22 cellular contexts compared by ENCODE assay signal in genomic region chr4:154123897-154124296, GRCh38.
DNase-seq lines count a peak whose midpoint lies in the region; ATAC-seq, FAIRE-seq and TF ChIP-seq lines count a peak whose summit lies in the region.
"Had no signal": no experiment of that assay in that cellular context is flagged by ENCODE, and none has a peak within 500 bp of the region (broad histone marks: within the 10 kb centered on the region; RNA-seq: fewer than 3 reads in every experiment).

No MANE protein-coding gene starts in this region.

- no peak for TF ChIP-seq CTCF in astrocyte (IDR thresholded peaks at IDR 0.05; ENCODE audit: insufficient read depth, low read depth, low read length)
- TF ChIP-seq CTCF in osteocyte (IDR thresholded peaks at IDR 0.05), result no peak

- 97 to 100% methylated on average over 3 of the region's 3 CpGs for WGBS in GM23248 (ENCODE audit: low coverage in 1 of 2, low lambda C conversion rate in 2 of 2, missing lambda C conversion rate in 2 of 2), 2 experiments

- 0 out of 2 replicates have a peak, but pooled peaks cover 11% of the 10 kb centered on the region for H3F3A ChIP-seq in GM23248 (ENCODE audit: insufficient read depth)

- H3K36me3 Mint-ChIP-seq in astrocyte (ENCODE audit: low read depth, unreplicated experiment), result peaks cover 4% of the 10 kb centered on the region
- peaks cover 9% of the 10 kb centered on the region for H3K36me3 Mint-ChIP-seq in osteocyte (ENCODE audit: unreplicated experiment)

- FAIRE-seq in astrocyte (lab: Jason Lieb, UNC), result no peak
- FAIRE-seq: A549, H54, HepG2 had no signal

- H3K4me3 ChIP-seq in GM23248 (no peak overlapping the region), astrocyte (ENCODE audit: insufficient read depth, low read depth, low read length) (no peak overlapping the region)
- H3K4me3 ChIP-seq: A549 had no signal

- H3K9ac ChIP-seq in GM23248 (peak overlapping the region; percentile 45), astrocyte (ENCODE audit: low read length) (no peak overlapping the region)
- H3K9ac ChIP-seq: SK-N-SH had no signal

- no peak overlapping the region for H2AFZ ChIP-seq in GM23248
- H2AFZ ChIP-seq in astrocyte (ENCODE audit: low read depth, low read length), result peak overlapping the region; percentile 39

- peak overlapping the region; percentile 90 for H3K27ac ChIP-seq in GM23248
- peak overlapping the region; percentile 82 for H3K27ac ChIP-seq in astrocyte (ENCODE audit: low read depth, low read length)
- peak overlapping the region; percentile 67 for H3K27ac ChIP-seq in epithelial cell of prostate
- H3K27ac ChIP-seq: A549, HL-60, RWPE1 had no signal

- no peaks in the 10 kb centered on the region for H3K27me3 Mint-ChIP-seq in astrocyte (ENCODE audit: low read depth, unreplicated experiment)
- H3K27me3 Mint-ChIP-seq in osteocyte (ENCODE audit: unreplicated experiment), result no peaks in the 10 kb centered on the region

- no peaks in the 10 kb centered on the region for H3K79me2 ChIP-seq in GM23248 (ENCODE audit: insufficient read depth)
- no peaks in the 10 kb centered on the region for H3K79me2 ChIP-seq in astrocyte (ENCODE audit: insufficient read depth, low read length)

- H4K20me1 ChIP-seq in GM23248 (ENCODE audit: insufficient read depth), result no peaks in the 10 kb centered on the region
- H4K20me1 ChIP-seq in astrocyte (ENCODE audit: insufficient read depth, low read length), result no peaks in the 10 kb centered on the region

- H3K4me1 Mint-ChIP-seq in astrocyte (ENCODE audit: low read depth, unreplicated experiment) (peaks cover 41% of the 10 kb centered on the region), osteocyte (ENCODE audit: unreplicated experiment) (peaks cover 3% of the 10 kb centered on the region)

- H3K4me3 Mint-ChIP-seq in astrocyte (ENCODE audit: unreplicated experiment) (no peak overlapping the region), osteocyte (ENCODE audit: unreplicated experiment) (peak overlapping the region; percentile 7)

- no peak for ATAC-seq in GM21423 (IDR thresholded peaks at IDR 0.05; ENCODE audit: unreplicated experiment)
- ATAC-seq in GM19455 (IDR thresholded peaks at IDR 0.05; ENCODE audit: unreplicated experiment), result no peak
- ATAC-seq: A549, HepG2 had no signal

- H3K9me3 Mint-ChIP-seq in astrocyte (ENCODE audit: unreplicated experiment) (peaks cover 7% of the 10 kb centered on the region), osteocyte (ENCODE audit: unreplicated experiment) (peaks cover 20% of the 10 kb centered on the region)

- H3K27ac Mint-ChIP-seq in astrocyte (ENCODE audit: unreplicated experiment) (peak overlapping the region; percentile 99), osteocyte (ENCODE audit: unreplicated experiment) (no peak overlapping the region)

- H3K9me2 ChIP-seq in GM23248 (ENCODE audit: insufficient read depth), result no peaks in the 10 kb centered on the region
- H3K9me2 ChIP-seq: SK-N-SH had no signal

- in situ Hi-C loops in GM23248 (cut with MboI), result no loop called here

- peak overlapping the region; percentile 27 for H3K4me2 ChIP-seq in GM23248 (ENCODE audit: unreplicated experiment)
- H3K4me2 ChIP-seq in astrocyte (ENCODE audit: low read length), result no peak overlapping the region
- H3K4me2 ChIP-seq: A549, SK-N-SH had no signal

- H3K27me3 ChIP-seq in GM23248 (replicated peaks; ENCODE audit: insufficient read depth), result no peaks in the 10 kb centered on the region
- no peaks in the 10 kb centered on the region for H3K27me3 ChIP-seq in astrocyte (ENCODE audit: insufficient read depth, low read length)
- H3K27me3 ChIP-seq: BE2C had no signal

- H3K4me1 ChIP-seq in GM23248 (ENCODE audit: insufficient read depth) (peaks cover 26% of the 10 kb centered on the region), astrocyte (ENCODE audit: insufficient read depth, low read length) (peaks cover 13% of the 10 kb centered on the region)
- H3K4me1 ChIP-seq: A549, BE2C had no signal

- no peaks in the 10 kb centered on the region for H3K9me3 ChIP-seq in GM23248 (ENCODE audit: low read depth)
- H3K9me3 ChIP-seq in astrocyte (ENCODE audit: insufficient read depth, low read depth, low read length), result no peaks in the 10 kb centered on the region
- H3K9me3 ChIP-seq: A549, BE2C, SK-N-SH had no signal

- DNase-seq in GM23248 (no peak), astrocyte (ENCODE audit: low read depth) (no peak), epithelial cell of prostate (ENCODE audit: low read depth, low spot score) (no peak), osteocyte (ENCODE audit: extremely low spot score, unreplicated experiment) (no peak), D341Med (ENCODE audit: low spot score) (no peak)
- DNase-seq: BE2C; KBM-7; NCI-H1105; NCI-H146; NCI-H2029 treated with DMSO at 0.1 percent for 48 hours; NCI-H510A treated with DMSO at 0.1 percent for 48 hours; NCI-H748 treated with DMSO at 0.1 percent for 48 hours; NK-92 treated with Interleukin-12 subunit alpha and Interleukin-12 subunit beta, amount 100 ng/mL, for 24 hours; SIG-M5; SK-N-SH had no signal

- H3K36me3 ChIP-seq in GM23248 (ENCODE audit: low read depth) (no peaks in the 10 kb centered on the region), astrocyte (ENCODE audit: insufficient read depth, low read length) (no peaks in the 10 kb centered on the region)
- H3K36me3 ChIP-seq: BE2C had no signal
